In the genomic region with DNA sequence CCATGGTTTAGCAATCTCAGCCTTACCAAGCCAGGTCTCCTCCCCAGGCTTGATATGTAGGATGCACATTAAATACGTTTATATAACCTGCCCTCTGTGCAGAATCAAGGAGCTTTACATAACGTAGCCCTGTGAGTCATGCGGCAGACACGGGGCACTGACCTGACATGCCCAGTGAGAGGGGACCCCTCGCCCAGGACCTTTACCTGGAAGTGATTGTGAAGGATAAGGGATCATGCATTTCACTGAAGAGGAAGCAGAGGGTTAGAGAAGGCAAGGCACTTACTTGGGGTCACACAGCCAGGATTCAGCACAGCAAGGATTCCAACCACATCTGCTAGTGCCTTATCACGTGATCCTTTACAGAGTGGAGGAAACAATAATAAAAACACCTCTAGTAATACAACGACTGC, we compare ENCODE assay signal across 12 cellular contexts. TPM values are rescaled to one million over a fixed set of nuclear protein-coding genes. Genes with fewer than 3 reads are reported as not detected.
DNase-seq lines count a peak whose midpoint lies in the region; ATAC-seq and TF ChIP-seq lines count a peak whose summit lies in the region.
"Had no signal": no experiment of that assay in that cellular context is flagged by ENCODE, and none has a peak within 500 bp of the region (broad histone marks: within the 10 kb centered on the region; RNA-seq: fewer than 3 reads in every experiment).

No MANE protein-coding gene starts in this region.

- peak overlapping the region; percentile 1 to 21 for H3K9ac ChIP-seq in duodenal mucosa (ENCODE audit: low read depth in 1 of 2, low read length in 2 of 2)

- H4K20me1 ChIP-seq in PC-9 (ENCODE audit: insufficient read depth) (no peaks in the 10 kb centered on the region), osteoblast (ENCODE audit: insufficient read depth, low read length) (no peaks in the 10 kb centered on the region)

- H3K27me3 ChIP-seq in PC-9 (ENCODE audit: insufficient read depth, low read depth) (no peaks in the 10 kb centered on the region), duodenal mucosa (ENCODE audit: control insufficient read depth in 1 of 2, insufficient read depth in 2 of 2, low read length in 2 of 2) (no peaks in the 10 kb centered on the region), osteoblast (ENCODE audit: insufficient read depth, low read length) (no peaks in the 10 kb centered on the region), ascending aorta (no peaks in the 10 kb centered on the region)
- H3K27me3 ChIP-seq: SJSA1, tibial artery had no signal

- ATAC-seq in GM18867 (IDR thresholded peaks at IDR 0.05; ENCODE audit: unreplicated experiment) = no peak

- CTCF ChIA-PET in PC-9 (lab: Charles Lee) = interaction anchor here (0.7 kb wide), 1 partner anchor 110 kb away, joined by 3 read pairs; no protein-coding TSS in a partner anchor

- peak overlapping the region; percentile 79 for H3K4me2 ChIP-seq in PC-9
- H3K4me2 ChIP-seq in osteoblast (ENCODE audit: insufficient read depth, low read length) = peak overlapping the region; percentile 5

- H3K4me3 ChIP-seq in PC-9 = peak overlapping the region; percentile 65; the same call in 1 of the 2 replicates
- peak overlapping the region in 1 of 2 donors; percentile 3 for H3K4me3 ChIP-seq in duodenal mucosa (ENCODE audit: low read depth in 1 of 2, low read length in 2 of 2)
- H3K4me3 ChIP-seq in osteoblast (ENCODE audit: insufficient read depth, low read length) = no peak overlapping the region
- H3K4me3 ChIP-seq in ascending aorta = no peak overlapping the region
- H3K4me3 ChIP-seq: SJSA1, tibial artery had no signal

- peak; percentile 24 for DNase-seq in DMS 273 (lab: John Stamatoyannopoulos, UW; ENCODE audit: unreplicated experiment)
- no peak for DNase-seq in DMS 273 treated with DMSO at 0.1 percent for 48 hours (lab: John Stamatoyannopoulos, UW)
- peak; percentile 80 to 95 for DNase-seq in PC-9
- DNase-seq in osteoblast (ENCODE audit: insufficient read length, low spot score, missing footprints) = no peak
- DNase-seq in T-helper 9 cell = no peak
- no peak for DNase-seq in ascending aorta (ENCODE audit: low spot score in 2 of 2)
- DNase-seq: 8988T, NCI-H187 treated with DMSO at 0.1 percent for 48 hours, tibial artery had no signal

- H3K79me2 ChIP-seq in PC-9 (ENCODE audit: low read depth) (peaks cover 8% of the 10 kb centered on the region), osteoblast (ENCODE audit: insufficient read depth, low read length) (peaks cover 12% of the 10 kb centered on the region)

- H2AFZ ChIP-seq in PC-9 (0 out of 2 replicates have a peak overlapping the region, but pooled peaks have one; percentile 13), osteoblast (ENCODE audit: low read length) (no peak overlapping the region)

- TF ChIP-seq CTCF in PC-9 (conservative IDR thresholded peaks at IDR 0.05) = no peak
- no peak for TF ChIP-seq CTCF in osteoblast (IDR thresholded peaks at IDR 0.05; ENCODE audit: extremely low read depth, low read depth, low read length)
- TF ChIP-seq CTCF in ascending aorta (IDR thresholded peaks at IDR 0.05) = no peak

- no TSS peak for BruUV-seq in PC-9 (replicated peaks; lab: Mats Ljungman, UMichigan)

- H3K27ac ChIP-seq in PC-9 = peak overlapping the region; percentile 71
- H3K27ac ChIP-seq in duodenal mucosa (ENCODE audit: low read depth, low read length) = no peak overlapping the region
- H3K27ac ChIP-seq in osteoblast (ENCODE audit: low read depth, low read length) = peak overlapping the region; percentile 1
- no peak overlapping the region for H3K27ac ChIP-seq in ascending aorta
- H3K27ac ChIP-seq: SJSA1, tibial artery had no signal

- POLR2A ChIA-PET in PC-9 (lab: Charles Lee; ENCODE audit: unreplicated experiment) = interaction anchor here (0.6 to 2.2 kb wide), 5 partner anchors 8 to 725 kb away, joined by 3 to 18 read pairs (median 3); partner anchors contain the start of gene FOSB

- no peaks in the 10 kb centered on the region for H3K9me2 ChIP-seq in PC-9 (ENCODE audit: insufficient read depth)

- intact Hi-C loops in PC-9 (cut with micrococcal nuclease; ENCODE audit: unreplicated experiment) = no loop called here
- intact Hi-C loops in ascending aorta (cut with DNase I) = no loop called here

- peaks cover 69% of the 10 kb centered on the region for H3F3A ChIP-seq in PC-9 (ENCODE audit: insufficient read depth, low read depth)

- no peaks in the 10 kb centered on the region for H3K36me3 ChIP-seq in PC-9 (ENCODE audit: low read depth)
- no peaks in the 10 kb centered on the region for H3K36me3 ChIP-seq in duodenal mucosa (ENCODE audit: control insufficient read depth in 1 of 2, insufficient read depth in 2 of 2, low read length in 2 of 2)
- H3K36me3 ChIP-seq in osteoblast (ENCODE audit: insufficient read depth, low read length) = no peaks in the 10 kb centered on the region
- no peaks in the 10 kb centered on the region for H3K36me3 ChIP-seq in ascending aorta
- H3K36me3 ChIP-seq: SJSA1, tibial artery had no signal

- H3K4me1 ChIP-seq in PC-9 (replicated peaks; ENCODE audit: insufficient read depth) = peaks cover 45% of the 10 kb centered on the region
- peaks cover 34 to 48% of the 10 kb centered on the region in 2 donors for H3K4me1 ChIP-seq in duodenal mucosa (ENCODE audit: control insufficient read depth in 1 of 2, insufficient read depth in 2 of 2, low read length in 2 of 2)
- H3K4me1 ChIP-seq in osteoblast (ENCODE audit: insufficient read depth, low read length) = peaks cover 22% of the 10 kb centered on the region
- H3K4me1 ChIP-seq in ascending aorta = peaks cover 15 to 19% of the 10 kb centered on the region in 2 donors

- H3K9me3 ChIP-seq in PC-9 (ENCODE audit: insufficient read depth, low read depth) (no peaks in the 10 kb centered on the region), duodenal mucosa (ENCODE audit: control insufficient read depth in 1 of 2, low read length in 2 of 2) (no peaks in the 10 kb centered on the region), osteoblast (ENCODE audit: low read depth, low read length) (no peaks in the 10 kb centered on the region), ascending aorta (no peaks in the 10 kb centered on the region)
- H3K9me3 ChIP-seq: SJSA1, tibial artery had no signal

RNA-seq across cellular contexts. Expression of gene FOSB, which starts 18.9 kb away (rescaled TPM):
- 7.9 and 16.5 TPM in 2 replicates for total RNA-seq in PC-9 (2021)
- 3.3 and 3.8 TPM in 2 replicates for total RNA-seq in osteoblast
- total RNA-seq in ascending aorta = 511 TPM

RNA-seq across cellular contexts. Expression of gene ERCC1, which starts 25.2 kb away (rescaled TPM):
- 102 and 138 TPM in 2 replicates for total RNA-seq in PC-9 (2021)
- 88.4 and 96.3 TPM in 2 replicates for total RNA-seq in osteoblast
- total RNA-seq in ascending aorta = 142 TPM

RNA-seq across cellular contexts. Expression of gene POLR1G, which starts 42.4 kb away (rescaled TPM):
- total RNA-seq in PC-9 (2021) = 9.6 and 11.5 TPM in 2 replicates
- 10.5 and 10.6 TPM in 2 replicates for total RNA-seq in osteoblast
- 3.7 TPM for total RNA-seq in ascending aorta

RNA-seq across cellular contexts. Expression of gene PPP1R13L, which starts 44.0 kb away (rescaled TPM):
- total RNA-seq in PC-9 (2021) (113 and 121 TPM in 2 replicates), osteoblast (6.9 and 8.5 TPM in 2 replicates), ascending aorta (27.8 TPM)

RNA-seq across cellular contexts. Expression of gene RTN2, which starts 48.0 kb away (rescaled TPM):
- total RNA-seq in PC-9 (2021) = 49.6 and 50.1 TPM in 2 replicates
- total RNA-seq in osteoblast = 6.2 TPM in 2 replicates
- total RNA-seq in ascending aorta = 37.1 TPM

Comparison
In these comparisons a context has a peak if more than half of its experiments do, and no peak if none do; other contexts are left out.
1. DNase-seq: peak in DMS 273 (single experiment) and PC-9 (2 of 2); none in DMS 273 treated with DMSO at 0.1 percent for 48 hours (single experiment), osteoblast (single experiment), T-helper 9 cell (single experiment) and ascending aorta (0 of 2).
2. H3K27ac ChIP-seq: peak in PC-9 (single experiment) and osteoblast (single experiment); none in duodenal mucosa (single experiment) and ascending aorta (0 of 2).
3. RNA of gene FOSB, which starts 18.9 kb away (total RNA-seq): 511 TPM in ascending aorta (single experiment); 7.9 to 16.5 TPM in PC-9 and 3.3 to 3.8 TPM in osteoblast; every median in the first group is over 10 times any median in the second.